ENCODE assay signal across 19 cellular contexts in genomic region chr17:48539177-48539576, GRCh38. TPM values are rescaled to one million over a fixed set of nuclear protein-coding genes. Genes with fewer than 3 reads are reported as not detected.
DNase-seq lines count a peak whose midpoint lies in the region; ATAC-seq and TF ChIP-seq lines count a peak whose summit lies in the region.
"Had no signal": no experiment of that assay in that cellular context is flagged by ENCODE, and none has a peak within 500 bp of the region (broad histone marks: within the 10 kb centered on the region; RNA-seq: fewer than 3 reads in every experiment).

No MANE protein-coding gene starts in this region.

- H3K79me2 ChIP-seq in PC-3 (ENCODE audit: low read length) = no peaks in the 10 kb centered on the region
- peaks cover 4% of the 10 kb centered on the region for H3K79me2 ChIP-seq in osteoblast (ENCODE audit: insufficient read depth, low read length)
- H3K79me2 ChIP-seq: parathyroid adenoma had no signal

- no peaks in the 10 kb centered on the region for H3K9me2 ChIP-seq in PC-3 (replicated peaks; ENCODE audit: low read length)

- H3K4me3 ChIP-seq in AG10803 (ENCODE audit: low read length) (no peak overlapping the region), PC-3 (ENCODE audit: low read length) (no peak overlapping the region), fibroblast of villous mesenchyme (ENCODE audit: low read depth, low read length) (no peak overlapping the region), osteoblast (ENCODE audit: insufficient read depth, low read length) (no peak overlapping the region)
- H3K4me3 ChIP-seq: BLaER1 treated with 17β-estradiol and CSF1 and Interleukin-3, amounts not matched to agents 10 nM and 100 nM; vagina had no signal

- no peaks in the 10 kb centered on the region for H3F3A ChIP-seq in PC-3 (ENCODE audit: low read length, unreplicated experiment)

- no peaks in the 10 kb centered on the region for H3K9me3 ChIP-seq in PC-3 (ENCODE audit: low read length)
- H3K9me3 ChIP-seq in osteoblast (ENCODE audit: low read depth, low read length) = no peaks in the 10 kb centered on the region
- H3K9me3 ChIP-seq: vagina had no signal

- H4K20me1 ChIP-seq in PC-3 (ENCODE audit: low read length) (no peaks in the 10 kb centered on the region), osteoblast (ENCODE audit: insufficient read depth, low read length) (no peaks in the 10 kb centered on the region)

- DNase-seq in AG10803 (ENCODE audit: low read depth) (peak; percentile 85), PC-3 (peak; percentile 57), fibroblast of villous mesenchyme (ENCODE audit: low read depth) (peak; percentile 39), osteoblast (ENCODE audit: insufficient read length, low spot score, missing footprints) (peak; percentile 66), DMS53 (lab: John Stamatoyannopoulos, UW) (no peak)
- no peak for DNase-seq in activated naive CD4-positive, alpha-beta T cell treated with Interleukin-2 at 50 U/mL for 16 hours
- no peak for DNase-seq in NK-92 treated with Interleukin-12 subunit alpha and Interleukin-12 subunit beta, amount 100 ng/mL, for 24 hours (lab: John Stamatoyannopoulos, UW)
- DNase-seq: effector memory CD4-positive, alpha-beta T cell; hypothalamus; MM.1S; NCI-H2171 had no signal

- H2AFZ ChIP-seq in PC-3 (ENCODE audit: low read length) (no peak overlapping the region), osteoblast (ENCODE audit: low read length) (no peak overlapping the region)
- H2AFZ ChIP-seq: parathyroid adenoma had no signal

- POLR2A ChIA-PET in PC-3 (lab: Charles Lee; ENCODE audit: unreplicated experiment) = no interaction called here

- no peak overlapping the region for H3K9ac ChIP-seq in PC-3 (ENCODE audit: low read length)
- H3K9ac ChIP-seq: BLaER1 treated with 17β-estradiol and CSF1 and Interleukin-3, amounts not matched to agents 10 nM and 100 nM; parathyroid adenoma had no signal

- peak; percentile 68 for ATAC-seq in PC-3
- ATAC-seq in GM21381 (IDR thresholded peaks at IDR 0.05; ENCODE audit: unreplicated experiment) = no peak

- intact Hi-C loops in PC-3 (cut with micrococcal nuclease) = loop anchor here (5.0 kb wide), 1 partner anchor 112 kb away; no protein-coding TSS in a partner anchor

- no peak overlapping the region for H3K27ac ChIP-seq in PC-3 (ENCODE audit: low read length)
- no peak overlapping the region for H3K27ac ChIP-seq in osteoblast (ENCODE audit: low read depth, low read length)
- H3K27ac ChIP-seq: BLaER1 treated with 17β-estradiol and CSF1 and Interleukin-3, amounts not matched to agents 10 nM and 100 nM; HL-60; parathyroid adenoma; vagina had no signal

- H3K4me1 ChIP-seq in PC-3 (ENCODE audit: insufficient read depth, low read length) (0 out of 2 replicates have a peak, but pooled peaks cover 3% of the 10 kb centered on the region), osteoblast (ENCODE audit: insufficient read depth, low read length) (peaks cover 13% of the 10 kb centered on the region)
- H3K4me1 ChIP-seq: parathyroid adenoma had no signal

- CTCF ChIA-PET in PC-3 (lab: Charles Lee) = no interaction called here

- BruUV-seq in PC-3 (replicated peaks; lab: Mats Ljungman, UMichigan) = no TSS peak

- TF ChIP-seq CTCF in AG10803 (conservative IDR thresholded peaks at IDR 0.05; ENCODE audit: low read length) (no peak), PC-3 (conservative IDR thresholded peaks at IDR 0.05; ENCODE audit: low read depth, low read length) (no peak), fibroblast of villous mesenchyme (IDR thresholded peaks at IDR 0.05; ENCODE audit: insufficient read depth, low read depth, low read length) (no peak), osteoblast (IDR thresholded peaks at IDR 0.05; ENCODE audit: extremely low read depth, low read depth, low read length) (no peak)

- H3K4me2 ChIP-seq in PC-3 (ENCODE audit: low read length) (no peak overlapping the region), osteoblast (ENCODE audit: insufficient read depth, low read length) (no peak overlapping the region)
- H3K4me2 ChIP-seq: BLaER1 treated with 17β-estradiol and CSF1 and Interleukin-3, amounts not matched to agents 10 nM and 100 nM had no signal

- H3K36me3 ChIP-seq in PC-3 (ENCODE audit: low read depth, low read length) (no peaks in the 10 kb centered on the region), osteoblast (ENCODE audit: insufficient read depth, low read length) (no peaks in the 10 kb centered on the region)
- H3K36me3 ChIP-seq: BLaER1 treated with 17β-estradiol and CSF1 and Interleukin-3, amounts not matched to agents 10 nM and 100 nM; vagina had no signal

- no peaks in the 10 kb centered on the region for H3K27me3 ChIP-seq in PC-3 (ENCODE audit: low read length)
- H3K27me3 ChIP-seq in osteoblast (ENCODE audit: insufficient read depth, low read length) = peaks cover 37% of the 10 kb centered on the region
- H3K27me3 ChIP-seq: vagina had no signal

RNA-seq across cellular contexts. Expression of gene HOXB2, which starts 5.7 kb away (rescaled TPM):
- 1.1 TPM in 1 of 2 replicates, not detected in the other for total RNA-seq in PC-3 (2014; rRNA removed)
- 4.3 and 4.5 TPM in 2 replicates for total RNA-seq in fibroblast of villous mesenchyme
- total RNA-seq in osteoblast = 2.1 and 3.3 TPM in 2 replicates
- total RNA-seq: H1 had no signal

RNA-seq across cellular contexts. Expression of gene HOXB1, which starts 8.4 kb away (rescaled TPM):
- total RNA-seq in PC-3 (2014; rRNA removed) (not detected in 2 replicates), fibroblast of villous mesenchyme (not detected in 2 replicates), osteoblast (not detected in 2 replicates)
- total RNA-seq: activated T-helper 2 cell treated with anti-CD3 and anti-CD28 coated beads, Interferon-gamma antibody, Interleukin-2, Interleukin-4, amounts not matched to agents 10 μg/mL and 5 μg/mL and 100 μg/mL, durations not matched to agents 14 hours and 24 hours and 36 hours; H1; T-helper 1 cell treated with Interleukin-12 subunit alpha and Interleukin-12 subunit beta and Interleukin-4 antibody, amounts not matched to agents 30 ng/mL and 1 ng/mL, for 36 hours; vagina had no signal

RNA-seq across cellular contexts. Expression of gene HOXB4, which starts 39.0 kb away (rescaled TPM):
- total RNA-seq in PC-3 (2014; rRNA removed) = 0.22 and 0.58 TPM in 2 replicates
- 1.7 and 1.9 TPM in 2 replicates for total RNA-seq in fibroblast of villous mesenchyme
- 0.29 and 0.36 TPM in 2 replicates for total RNA-seq in osteoblast
- total RNA-seq: H1 had no signal

RNA-seq across cellular contexts. Expression of gene HOXB3, which starts 50.9 kb away (rescaled TPM):
- total RNA-seq in PC-3 (2014; rRNA removed) = 6.0 and 8.8 TPM in 2 replicates
- 4.3 and 7.1 TPM in 2 replicates for total RNA-seq in fibroblast of villous mesenchyme
- 1.5 and 1.8 TPM in 2 replicates for total RNA-seq in osteoblast
- total RNA-seq: H1 had no signal

RNA-seq across cellular contexts. Expression of gene HOXB5, which starts 54.4 kb away (rescaled TPM):
- total RNA-seq in PC-3 (2014; rRNA removed) (0.40 and 0.95 TPM in 2 replicates), fibroblast of villous mesenchyme (0.32 and 0.43 TPM in 2 replicates), osteoblast (not detected in 2 replicates)
- total RNA-seq: activated T-helper 2 cell treated with anti-CD3 and anti-CD28 coated beads, Interferon-gamma antibody, Interleukin-2, Interleukin-4, amounts not matched to agents 10 μg/mL and 5 μg/mL and 100 μg/mL, durations not matched to agents 14 hours and 24 hours and 36 hours; H1 had no signal

Comparison
In these comparisons a context has a peak if more than half of its experiments do, and no peak if none do; other contexts are left out.
1. DNase-seq: peak in AG10803 (single experiment), PC-3 (single experiment), fibroblast of villous mesenchyme (single experiment) and osteoblast (single experiment); none in DMS53 (single experiment), activated naive CD4-positive, alpha-beta T cell treated with Interleukin-2 at 50 U/mL for 16 hours (single experiment) and NK-92 treated with Interleukin-12 subunit alpha and Interleukin-12 subunit beta, amount 100 ng/mL, for 24 hours (single experiment).